In genomic region chr1:37486680-37487618, GRCh38 we compare ENCODE assay signal across 7 cellular contexts. TPM values are rescaled to one million over a fixed set of nuclear protein-coding genes. Genes with fewer than 3 reads are reported as not detected.
DNase-seq lines count a peak whose midpoint lies in the region; ATAC-seq and TF ChIP-seq lines count a peak whose summit lies in the region.

No MANE protein-coding gene starts in this region.

- in situ Hi-C loops in astrocyte of the cerebellum (cut with HindIII; ENCODE audit: low sequenced_read_pairs) = no loop called here
- in situ Hi-C loops in gastrocnemius medialis (cut with MboI; ENCODE audit: low sequenced_read_pairs in 4 of 4) = no loop called here

- H3K36me3 ChIP-seq in MG63 (peaks cover 26% of the 10 kb centered on the region), hepatocyte (replicated peaks; ENCODE audit: insufficient read depth, low read depth) (no peaks in the 10 kb centered on the region), gastrocnemius medialis (peaks cover 0 to 42% of the 10 kb centered on the region in 2 donors)

- H3K9me2 ChIP-seq in hepatocyte (replicated peaks; ENCODE audit: insufficient read depth) = no peaks in the 10 kb centered on the region

- WGBS in hepatocyte (ENCODE audit: low lambda C conversion rate, missing lambda C conversion rate) = 36% methylated on average over 10 of the region's 10 CpGs

- no peaks in the 10 kb centered on the region for H4K20me1 ChIP-seq in hepatocyte (ENCODE audit: insufficient read depth, poor library complexity, severe bottlenecking)

- H3K9me3 ChIP-seq in MG63 (no peaks in the 10 kb centered on the region), hepatocyte (ENCODE audit: low read depth) (no peaks in the 10 kb centered on the region), gastrocnemius medialis (no peaks in the 10 kb centered on the region)

- intact Hi-C loops in gastrocnemius medialis (cut with DNase I; ENCODE audit: low total_unique reads) = loop anchor here (1.0 kb wide), 2 partner anchors 15 to 32 kb away; no protein-coding TSS in a partner anchor

- no peak overlapping the region for H3K4me2 ChIP-seq in hepatocyte

- no peak overlapping the region for H2AFZ ChIP-seq in hepatocyte

- H3K4me1 ChIP-seq in hepatocyte (ENCODE audit: insufficient read depth) (peaks cover 4% of the 10 kb centered on the region), gastrocnemius medialis (peaks cover 25 to 27% of the 10 kb centered on the region in 2 donors)

- DNase-seq in GM12864 (ENCODE audit: low read depth) (no peak), MG63 (peak; percentile 49), T1000 (lab: John Stamatoyannopoulos, UW) (peak; percentile 68), astrocyte of the cerebellum (ENCODE audit: low read depth) (no peak), hepatocyte (ENCODE audit: low spot score) (peak; percentile 85), gastrocnemius medialis (peak; percentile 54 to 90)

- ATAC-seq in gastrocnemius medialis (peak; percentile 79 to 83), GM19455 (IDR thresholded peaks at IDR 0.05; ENCODE audit: unreplicated experiment) (no peak)

- TF ChIP-seq POLR2A in gastrocnemius medialis (IDR thresholded peaks at IDR 0.05) = no peak

- H3K27me3 ChIP-seq in MG63 (no peaks in the 10 kb centered on the region), hepatocyte (no peaks in the 10 kb centered on the region), gastrocnemius medialis (no peaks in the 10 kb centered on the region)

- H3K4me3 ChIP-seq in GM12864 (ENCODE audit: low read depth, low read length) (no peak overlapping the region), MG63 (no peak overlapping the region), astrocyte of the cerebellum (ENCODE audit: low read depth, low read length) (no peak overlapping the region), hepatocyte (no peak overlapping the region), gastrocnemius medialis (no peak overlapping the region)

- H3K27ac ChIP-seq in hepatocyte = peak overlapping the region; percentile 57
- H3K27ac ChIP-seq in gastrocnemius medialis = peak overlapping the region; percentile 66 to 89 (median 76)

- TF ChIP-seq CTCF in GM12864 (IDR thresholded peaks at IDR 0.05; ENCODE audit: low read depth, low read length, missing control alignments) (peak; percentile 96), astrocyte of the cerebellum (IDR thresholded peaks at IDR 0.05; ENCODE audit: low read depth, low read length, missing control alignments) (peak; percentile 100), hepatocyte (IDR thresholded peaks at IDR 0.05; ENCODE audit: poor library complexity) (peak; percentile 94), gastrocnemius medialis (IDR thresholded peaks at IDR 0.05 in 4 of 5, conservative IDR thresholded peaks at IDR 0.05 in 1 of 5) (peak; percentile 98 to 99 (median 99))

- no peaks in the 10 kb centered on the region for H3K79me2 ChIP-seq in hepatocyte

RNA-seq across cellular contexts. Expression of gene ZC3H12A, which starts 12.6 kb away (rescaled TPM):
- 2.2 and 3.8 TPM in 2 replicates for total RNA-seq in MG63 (2014; rRNA removed; shearing (Covaris generic); ENCODE audit: low replicate concordance)
- total RNA-seq in hepatocyte (30.8 and 30.9 TPM in 2 replicates), gastrocnemius medialis (10 to 100 TPM in 1 of 4 donors, 1 to 10 TPM in 3; 5.3 to 27.1 (median 8.6) TPM)
- polyA plus RNA-seq in hepatocyte = 46.2 and 54.9 TPM in 2 replicates

RNA-seq across cellular contexts. Expression of gene MEAF6, which starts 27.6 kb away (rescaled TPM):
- total RNA-seq in MG63 (2014; rRNA removed; shearing (Covaris generic); ENCODE audit: low replicate concordance) = 64.6 and 68.7 TPM in 2 replicates
- total RNA-seq in hepatocyte (74.7 TPM in 2 replicates), gastrocnemius medialis (10 to 100 TPM; 72.1 to 81.0 (median 74.5) TPM)
- 46.5 and 62.8 TPM in 2 replicates for polyA plus RNA-seq in hepatocyte

Comparison
In these comparisons a context has a peak if more than half of its experiments do, and no peak if none do; other contexts are left out.
1. DNase-seq: peak in MG63 (single experiment), T1000 (single experiment), hepatocyte (single experiment) and gastrocnemius medialis (2 of 2); none in GM12864 (single experiment) and astrocyte of the cerebellum (single experiment).
2. Peak in every context shown above with its lines, with median percentiles within 50 percentile points of each other: CTCF ChIP-seq.